ENCODE assay signal across 1 cellular context in the genomic region with DNA sequence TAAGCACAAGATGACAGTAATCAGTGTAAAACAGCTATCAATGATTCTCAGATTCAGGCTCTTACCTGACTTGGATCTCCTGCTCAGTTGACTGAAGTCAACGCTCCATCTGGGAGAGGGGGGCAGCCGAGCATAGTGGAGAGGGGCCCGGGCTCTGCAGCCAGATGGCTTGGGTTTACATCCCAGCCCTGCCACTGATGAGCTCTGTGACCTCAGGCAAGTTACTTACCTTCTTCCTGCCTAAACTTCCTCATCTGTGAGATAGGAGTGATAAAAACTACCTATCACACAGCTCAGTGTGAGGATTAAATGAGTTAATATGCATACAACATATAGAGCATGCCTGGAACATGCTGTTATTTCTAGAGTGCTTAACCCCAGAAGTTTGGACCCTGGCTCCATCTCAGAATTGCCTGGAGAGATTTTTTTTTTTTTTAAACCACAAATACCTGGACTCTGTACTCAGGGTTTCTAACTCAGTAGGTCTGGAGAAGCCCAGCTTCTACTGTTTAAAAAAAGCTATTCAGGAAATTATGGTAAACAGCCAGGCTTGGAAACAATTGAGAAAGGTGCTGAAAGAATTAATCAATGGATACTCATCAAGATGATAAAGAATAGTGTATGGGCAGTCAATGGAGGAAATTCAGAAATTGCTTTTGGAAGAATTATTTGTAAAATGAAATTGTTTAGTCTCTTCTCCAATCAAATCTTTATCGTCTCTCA.
TF ChIP-seq lines count a peak whose summit lies in the region.

No MANE protein-coding gene starts in this region.

TF ChIP-seq in HepG2, 621 proteins besides CTCF, POLR2A, EP300 and RAD21 (continued from another document):
- TF ChIP-seq ARID5B (CRISPR knock-in tag; IDR thresholded peaks at IDR 0.05), result peak; percentile 38; the same call in 1 of the 2 replicates
- TF ChIP-seq, protein P1, sequence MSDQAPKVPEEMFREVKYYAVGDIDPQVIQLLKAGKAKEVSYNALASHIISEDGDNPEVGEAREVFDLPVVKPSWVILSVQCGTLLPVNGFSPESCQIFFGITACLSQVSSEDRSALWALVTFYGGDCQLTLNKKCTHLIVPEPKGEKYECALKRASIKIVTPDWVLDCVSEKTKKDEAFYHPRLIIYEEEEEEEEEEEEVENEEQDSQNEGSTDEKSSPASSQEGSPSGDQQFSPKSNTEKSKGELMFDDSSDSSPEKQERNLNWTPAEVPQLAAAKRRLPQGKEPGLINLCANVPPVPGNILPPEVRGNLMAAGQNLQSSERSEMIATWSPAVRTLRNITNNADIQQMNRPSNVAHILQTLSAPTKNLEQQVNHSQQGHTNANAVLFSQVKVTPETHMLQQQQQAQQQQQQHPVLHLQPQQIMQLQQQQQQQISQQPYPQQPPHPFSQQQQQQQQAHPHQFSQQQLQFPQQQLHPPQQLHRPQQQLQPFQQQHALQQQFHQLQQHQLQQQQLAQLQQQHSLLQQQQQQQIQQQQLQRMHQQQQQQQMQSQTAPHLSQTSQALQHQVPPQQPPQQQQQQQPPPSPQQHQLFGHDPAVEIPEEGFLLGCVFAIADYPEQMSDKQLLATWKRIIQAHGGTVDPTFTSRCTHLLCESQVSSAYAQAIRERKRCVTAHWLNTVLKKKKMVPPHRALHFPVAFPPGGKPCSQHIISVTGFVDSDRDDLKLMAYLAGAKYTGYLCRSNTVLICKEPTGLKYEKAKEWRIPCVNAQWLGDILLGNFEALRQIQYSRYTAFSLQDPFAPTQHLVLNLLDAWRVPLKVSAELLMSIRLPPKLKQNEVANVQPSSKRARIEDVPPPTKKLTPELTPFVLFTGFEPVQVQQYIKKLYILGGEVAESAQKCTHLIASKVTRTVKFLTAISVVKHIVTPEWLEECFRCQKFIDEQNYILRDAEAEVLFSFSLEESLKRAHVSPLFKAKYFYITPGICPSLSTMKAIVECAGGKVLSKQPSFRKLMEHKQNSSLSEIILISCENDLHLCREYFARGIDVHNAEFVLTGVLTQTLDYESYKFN (CRISPR knock-in tag; conservative IDR thresholded peaks at IDR 0.05), result 0 out of 2 replicates have a peak, but pooled peaks have one; percentile 45
- TF ChIP-seq RCOR2 (CRISPR knock-in tag; IDR thresholded peaks at IDR 0.05), result peak; percentile 26; the same call in 1 of the 2 replicates
- no peak for TF ChIP-seq SOX6 (IDR thresholded peaks at IDR 0.05)
- peak; percentile 36; the same call in 1 of the 2 replicates for TF ChIP-seq SOX6 (CRISPR knock-in tag; IDR thresholded peaks at IDR 0.05)
- TF ChIP-seq BCL6 (CRISPR knock-in tag; IDR thresholded peaks at IDR 0.05), result peak; percentile 66
- peak; percentile 37; the same call in 1 of the 2 replicates for TF ChIP-seq NCOR1 (IDR thresholded peaks at IDR 0.05; ENCODE audit: borderline replicate concordance, low read length)
- peak; percentile 92 for TF ChIP-seq GZF1 (CRISPR knock-in tag; IDR thresholded peaks at IDR 0.05)
- TF ChIP-seq IRX3 (CRISPR knock-in tag; IDR thresholded peaks at IDR 0.05; ENCODE audit: borderline replicate concordance, low read depth), result no peak
- TF ChIP-seq SOX13 (IDR thresholded peaks at IDR 0.05), result no peak
- 0 out of 4 replicates have a peak, but pooled peaks of 1 of the 2 experiments have one; percentile 22 for TF ChIP-seq SOX13 (CRISPR knock-in tag; conservative IDR thresholded peaks at IDR 0.05 in 1 of 2, IDR thresholded peaks at IDR 0.05 in 1 of 2)
- TF ChIP-seq HNF4G (IDR thresholded peaks at IDR 0.05; ENCODE audit: borderline replicate concordance, low read depth, low read length), result peak; percentile 62
- TF ChIP-seq HNF4G (CRISPR knock-in tag; IDR thresholded peaks at IDR 0.05; ENCODE audit: borderline replicate concordance, low read depth), result no peak
- TF ChIP-seq ZNF362 (CRISPR knock-in tag; IDR thresholded peaks at IDR 0.05; ENCODE audit: borderline replicate concordance), result peak; percentile 88
- TF ChIP-seq HNF4A (CRISPR knock-in tag; IDR thresholded peaks at IDR 0.05), result peak; percentile 64
- TF ChIP-seq, protein P2, sequence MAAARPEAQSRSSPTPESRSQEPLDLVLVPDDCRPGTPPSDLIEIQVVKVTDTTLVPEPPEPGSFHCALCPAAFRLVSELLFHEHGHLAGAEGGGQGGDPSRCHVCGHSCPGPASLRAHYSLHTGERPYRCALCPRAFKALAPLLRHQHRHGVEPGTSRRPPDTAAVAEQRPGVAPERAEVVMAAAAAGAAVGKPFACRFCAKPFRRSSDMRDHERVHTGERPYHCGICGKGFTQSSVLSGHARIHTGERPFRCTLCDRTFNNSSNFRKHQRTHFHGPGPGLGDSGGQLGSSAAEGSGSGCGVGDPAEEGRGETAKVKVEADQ (CRISPR knock-in tag; IDR thresholded peaks at IDR 0.05; ENCODE audit: borderline replicate concordance), result 0 out of 2 replicates have a peak, but pooled peaks have one; percentile 19
- TF ChIP-seq NAIF1 (CRISPR knock-in tag; IDR thresholded peaks at IDR 0.05; ENCODE audit: borderline replicate concordance), result 0 out of 2 replicates have a peak, but pooled peaks have one; percentile 38
- no peak for TF ChIP-seq ZIK1 (CRISPR knock-in tag; IDR thresholded peaks at IDR 0.05; ENCODE audit: borderline replicate concordance, low read depth)
- TF ChIP-seq PHF21A (CRISPR knock-in tag; IDR thresholded peaks at IDR 0.05), result peak; percentile 53
